ENCODE assay signal across 8 cellular contexts in genomic region chrX:140918398-140919043, GRCh38.
DNase-seq lines count a peak whose midpoint lies in the region; ATAC-seq and TF ChIP-seq lines count a peak whose summit lies in the region.

No MANE protein-coding gene starts in this region.

- intact Hi-C loops in gastrocnemius medialis (cut with DNase I; ENCODE audit: low total_unique reads): no loop called here

- ATAC-seq in DND-41 (ENCODE audit: insufficient read depth, low read depth) (no peak), GM19372 (IDR thresholded peaks at IDR 0.05; ENCODE audit: low read depth, unreplicated experiment) (peak; percentile 71), HG03175 (IDR thresholded peaks at IDR 0.05; ENCODE audit: unreplicated experiment) (peak; percentile 99), gastrocnemius medialis (no peak)

- no peak for TF ChIP-seq POLR2A in gastrocnemius medialis (IDR thresholded peaks at IDR 0.05)

- no peaks in the 10 kb centered on the region for H3K4me1 ChIP-seq in DND-41 (ENCODE audit: insufficient read depth, low read length)
- H3K4me1 ChIP-seq in gastrocnemius medialis: no peaks in the 10 kb centered on the region

- H3K9me3 ChIP-seq in DND-41 (ENCODE audit: insufficient read depth, low read length, severe bottlenecking) (no peaks in the 10 kb centered on the region), gastrocnemius medialis (no peaks in the 10 kb centered on the region)

- H3K4me2 ChIP-seq in DND-41 (ENCODE audit: insufficient read depth, low read length): no peak overlapping the region

- H3K4me3 ChIP-seq in DND-41 (ENCODE audit: low read depth in 1 of 2, low read length in 2 of 2): no peak overlapping the region
- no peak overlapping the region for H3K4me3 ChIP-seq in skeletal muscle cell (ENCODE audit: low read depth, low read length)
- no peak overlapping the region for H3K4me3 ChIP-seq in gastrocnemius medialis

- H2AFZ ChIP-seq in DND-41 (ENCODE audit: low read depth, low read length): no peak overlapping the region

- TF ChIP-seq CTCF in DND-41 (IDR thresholded peaks at IDR 0.05; ENCODE audit: borderline replicate concordance, extremely low read depth, low read length, poor library complexity, severe bottlenecking) (peak; percentile 51), gastrocnemius medialis (IDR thresholded peaks at IDR 0.05 in 4 of 5, conservative IDR thresholded peaks at IDR 0.05 in 1 of 5) (peak in 1 of 5 experiments; percentile 39)

- H3K27ac ChIP-seq in DND-41 (ENCODE audit: low read length): no peak overlapping the region
- no peak overlapping the region for H3K27ac ChIP-seq in gastrocnemius medialis

- H3K27me3 ChIP-seq in DND-41 (ENCODE audit: insufficient read depth, low read length, poor library complexity): no peaks in the 10 kb centered on the region
- H3K27me3 ChIP-seq in gastrocnemius medialis: no peaks in the 10 kb centered on the region

- no peaks in the 10 kb centered on the region for H3K79me2 ChIP-seq in DND-41 (ENCODE audit: insufficient read depth, low read length)

- no peaks in the 10 kb centered on the region for H4K20me1 ChIP-seq in DND-41 (ENCODE audit: insufficient read depth, low read length)

- in situ Hi-C loops in gastrocnemius medialis (cut with MboI; ENCODE audit: low sequenced_read_pairs in 4 of 4): no loop called here

- H3K9ac ChIP-seq in DND-41 (ENCODE audit: low read depth, low read length): no peak overlapping the region

- H3K36me3 ChIP-seq in DND-41 (ENCODE audit: insufficient read depth, low read length) (no peaks in the 10 kb centered on the region), gastrocnemius medialis (no peaks in the 10 kb centered on the region)

- DNase-seq in DND-41 (peak; percentile 6), NCI-H526 treated with DMSO at 0.1 percent for 48 hours (lab: John Stamatoyannopoulos, UW) (peak; percentile 0), glomerular visceral epithelial cell (ENCODE audit: extremely low spot score) (peak; percentile 39), skeletal muscle cell (ENCODE audit: low read depth) (peak; percentile 25), gastrocnemius medialis (no peak)
- peak; percentile 50 to 59 for DNase-seq in activated T-cell treated with anti-CD3 and anti-CD28 coated beads, Interleukin-2, amount 50 U/mL, for 48 hours

Comparison
In these comparisons a context has a peak if more than half of its experiments do, and no peak if none do; other contexts are left out.
1. ATAC-seq: peak in GM19372 (single experiment) and HG03175 (single experiment); none in DND-41 (single experiment) and gastrocnemius medialis (0 of 2).
2. DNase-seq: peak in DND-41 (single experiment), NCI-H526 treated with DMSO at 0.1 percent for 48 hours (single experiment), activated T-cell treated with anti-CD3 and anti-CD28 coated beads, Interleukin-2, amount 50 U/mL, for 48 hours (2 of 2), glomerular visceral epithelial cell (single experiment) and skeletal muscle cell (single experiment); none in gastrocnemius medialis (0 of 2).